ENCODE assay signal across 8 cellular contexts in genomic region chr20:63574156-63574828, GRCh38. TPM values are rescaled to one million over a fixed set of nuclear protein-coding genes. Genes with fewer than 3 reads are reported as not detected.
DNase-seq lines count a peak whose midpoint lies in the region; ATAC-seq and TF ChIP-seq lines count a peak whose summit lies in the region.

A gene with protein sequence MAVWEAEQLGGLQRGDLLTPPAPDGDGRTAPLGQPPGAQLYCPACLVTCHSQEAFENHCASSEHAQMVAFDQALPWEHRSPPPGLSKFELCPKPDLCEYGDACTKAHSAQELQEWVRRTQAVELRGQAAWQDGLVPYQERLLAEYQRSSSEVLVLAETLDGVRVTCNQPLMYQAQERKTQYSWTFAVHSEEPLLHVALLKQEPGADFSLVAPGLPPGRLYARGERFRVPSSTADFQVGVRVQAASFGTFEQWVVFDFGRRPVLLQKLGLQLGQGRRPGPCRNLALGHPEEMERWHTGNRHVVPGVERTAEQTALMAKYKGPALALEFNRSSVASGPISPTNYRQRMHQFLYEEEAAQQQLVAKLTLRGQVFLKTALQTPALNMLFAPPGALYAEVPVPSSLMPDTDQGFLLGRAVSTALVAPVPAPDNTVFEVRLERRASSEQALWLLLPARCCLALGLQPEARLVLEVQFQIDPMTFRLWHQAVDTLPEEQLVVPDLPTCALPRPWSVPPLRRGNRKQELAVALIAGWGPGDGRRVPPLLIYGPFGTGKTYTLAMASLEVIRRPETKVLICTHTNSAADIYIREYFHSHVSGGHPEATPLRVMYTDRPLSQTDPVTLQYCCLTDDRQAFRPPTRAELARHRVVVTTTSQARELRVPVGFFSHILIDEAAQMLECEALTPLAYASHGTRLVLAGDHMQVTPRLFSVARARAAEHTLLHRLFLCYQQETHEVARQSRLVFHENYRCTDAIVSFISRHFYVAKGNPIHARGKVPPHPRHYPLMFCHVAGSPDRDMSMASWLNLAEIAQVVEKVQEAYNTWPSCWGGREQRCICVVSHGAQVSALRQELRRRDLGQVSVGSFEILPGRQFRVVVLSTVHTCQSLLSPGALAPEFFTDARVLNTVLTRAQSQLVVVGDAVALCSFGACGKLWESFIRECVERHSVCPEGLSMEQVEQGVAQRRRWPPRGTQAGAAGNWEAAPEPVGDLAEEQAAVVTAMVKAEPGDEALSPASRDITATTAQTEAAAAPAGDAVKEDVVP (N-terminal part only) (minus strand): TSS chr20:63574239. CDS start chr20:63572385, 1,854 bp downstream.

- WGBS in ectodermal cell, 2 experiments = 10 to 11% methylated on average over 40 of the region's 40 CpGs

- peaks cover 31% of the 10 kb centered on the region for H3K4me1 ChIP-seq in CD4-positive, CD25-positive, alpha-beta regulatory T cell (ENCODE audit: control insufficient read depth, insufficient read depth, low read length, poor library complexity, severe bottlenecking)
- H3K4me1 ChIP-seq in ectodermal cell (ENCODE audit: control insufficient read depth, insufficient read depth, low read length) = peaks cover 6% of the 10 kb centered on the region
- H3K4me1 ChIP-seq in lower lobe of right lung = peaks cover 17% of the 10 kb centered on the region

- H3K9me3 Mint-ChIP-seq in CD4-positive, CD25-positive, alpha-beta regulatory T cell = peaks cover 0 to 2% (median 0%) of the 10 kb centered on the region in 7 donors

- H3K36me3 ChIP-seq in CD4-positive, CD25-positive, alpha-beta regulatory T cell (ENCODE audit: control insufficient read depth, insufficient read depth, low read length) = no peaks in the 10 kb centered on the region
- H3K36me3 ChIP-seq in ectodermal cell (ENCODE audit: control insufficient read depth, insufficient read depth, low read length) (no peaks in the 10 kb centered on the region), lower lobe of right lung (peaks cover 12% of the 10 kb centered on the region)

- no peaks in the 10 kb centered on the region for H3K27me3 Mint-ChIP-seq in CD4-positive, CD25-positive, alpha-beta regulatory T cell

- peak within 1 kb of the TSS in 2 of 3 donors; percentile 56 to 67 for H3K27ac Mint-ChIP-seq in CD4-positive, CD25-positive, alpha-beta regulatory T cell

- no peaks in the 10 kb centered on the region for H3K36me3 Mint-ChIP-seq in CD4-positive, CD25-positive, alpha-beta regulatory T cell

- peak within 1 kb of the TSS; percentile 41 to 85 (median 78) for H3K4me3 Mint-ChIP-seq in CD4-positive, CD25-positive, alpha-beta regulatory T cell

- intact Hi-C loops in lower lobe of right lung (cut with DNase I) = no loop called here

- H3K27me3 ChIP-seq in CD4-positive, CD25-positive, alpha-beta regulatory T cell (ENCODE audit: control insufficient read depth, insufficient read depth, low read length) = no peaks in the 10 kb centered on the region
- H3K27me3 ChIP-seq in ectodermal cell (ENCODE audit: control insufficient read depth, insufficient read depth, low read length, poor library complexity, severe bottlenecking) (no peaks in the 10 kb centered on the region), lower lobe of right lung (ENCODE audit: low read depth) (peaks cover 5% of the 10 kb centered on the region)

- H3K9me3 ChIP-seq in CD4-positive, CD25-positive, alpha-beta regulatory T cell (ENCODE audit: control insufficient read depth in 2 of 2, low read length in 2 of 2) = no peaks in the 10 kb centered on the region
- H3K9me3 ChIP-seq in ectodermal cell (ENCODE audit: control insufficient read depth, low read length) (no peaks in the 10 kb centered on the region), lower lobe of right lung (no peaks in the 10 kb centered on the region)

- peak within 1 kb of the TSS; percentile 62 for H3K4me3 ChIP-seq in CD4-positive, CD25-positive, alpha-beta regulatory T cell (ENCODE audit: low read depth, low read length)
- peak within 1 kb of the TSS; percentile 43 for H3K4me3 ChIP-seq in ectodermal cell (ENCODE audit: insufficient read depth, low read depth, low read length)
- peak within 1 kb of the TSS; percentile 86 for H3K4me3 ChIP-seq in lower lobe of right lung

- peak within 1 kb of the TSS; percentile 55 for H3K27ac ChIP-seq in CD4-positive, CD25-positive, alpha-beta regulatory T cell (ENCODE audit: insufficient read depth, low read length, poor library complexity, severe bottlenecking)
- H3K27ac ChIP-seq in ectodermal cell (ENCODE audit: insufficient read depth, low read depth, low read length, poor library complexity, severe bottlenecking) (no peak within 1 kb of the TSS), lower lobe of right lung (peak within 1 kb of the TSS; percentile 94)

- TF ChIP-seq CTCF in lower lobe of right lung (IDR thresholded peaks at IDR 0.05) = no peak

- peaks cover 0 to 9% (median 3%) of the 10 kb centered on the region in 4 donors for H3K4me1 Mint-ChIP-seq in CD4-positive, CD25-positive, alpha-beta regulatory T cell

- DNase-seq in CD4-positive, CD25-positive, alpha-beta regulatory T cell = peak; percentile 64 to 77 (median 69)
- DNase-seq in NCI-H2196 (lab: John Stamatoyannopoulos, UW; ENCODE audit: unreplicated experiment) (peak; percentile 73), lower lobe of right lung (peak; percentile 86), superior temporal gyrus (ENCODE audit: extremely low spot score) (no peak)
- DNase-seq in activated CD4-positive, alpha-beta T cell treated with anti-CD3 and anti-CD28 coated beads for 48 hours = peak; percentile 56
- peak; percentile 49 for DNase-seq in stimulated activated CD8-positive, alpha-beta memory T cell treated with anti-CD3 and anti-CD28 coated beads, Interleukin-15, amount 100 ng/mL, for 1 hour (ENCODE audit: low read depth)

- ATAC-seq in CD4-positive, CD25-positive, alpha-beta regulatory T cell (ENCODE audit: low read depth in 2 of 2) = peak; percentile 80 to 89
- ATAC-seq in GM21529 (IDR thresholded peaks at IDR 0.05; ENCODE audit: unreplicated experiment) = peak; percentile 75
- peak; percentile 89 to 96 for ATAC-seq in lower lobe of right lung

RNA-seq across cellular contexts. Expression of the gene that starts here (rescaled TPM):
- 124 TPM for total RNA-seq in CD4-positive, CD25-positive, alpha-beta regulatory T cell
- 1 to 10 TPM; 5.8 to 8.9 (median 7.1) TPM for polyA plus RNA-seq in CD4-positive, CD25-positive, alpha-beta regulatory T cell
- polyA plus RNA-seq in ectodermal cell (2013, experiment 1 of 4) = 16.5 TPM
- 15.7 TPM for polyA plus RNA-seq in ectodermal cell (2013, experiment 2 of 4)
- polyA plus RNA-seq in ectodermal cell (2013, experiment 3 of 4) = 16.9 TPM
- 19.7 TPM for polyA plus RNA-seq in ectodermal cell (2013, experiment 4 of 4)
- 59.6 TPM for total RNA-seq in lower lobe of right lung
